Comparison of ENCODE assay signal across 11 cellular contexts in genomic region chr6:168064226-168064807, GRCh38. TPM values are rescaled to one million over a fixed set of nuclear protein-coding genes. Genes with fewer than 3 reads are reported as not detected.
"Had no signal": no experiment of that assay in that cellular context is flagged by ENCODE, and none has a peak within 500 bp of the region (broad histone marks: within the 10 kb centered on the region; RNA-seq: fewer than 3 reads in every experiment).

No MANE protein-coding gene starts in this region.

- H3K4me2 ChIP-seq: GM23338 had no signal

- DNase-seq: GM23248, GOT3, H7, H9, HCEC 1CT, HFFc6 had no signal

- H3K9ac ChIP-seq: GM23248 had no signal

- H3K4me1 ChIP-seq: HAP-1 had no signal

- FAIRE-seq: H54 had no signal

- H3K36me3 ChIP-seq: HAP-1 had no signal

- ATAC-seq: GM23338, HCT116 had no signal

- H2AFZ ChIP-seq: GM23248, GM23338 had no signal

- H3K27ac ChIP-seq: GM23248 had no signal

- H3K9me3 ChIP-seq: HAP-1 had no signal

- H3K4me3 ChIP-seq: GM23248, GM23338, HAP-1 had no signal

RNA-seq across cellular contexts. Expression of gene FRMD1, which starts 14.7 kb away (rescaled TPM):
- total RNA-seq: GM23248, H4, H7, H9, HFFc6 had no signal
- polyA plus RNA-seq: GM23248 had no signal
